ENCODE assay signal across 2 cellular contexts in the genomic region with DNA sequence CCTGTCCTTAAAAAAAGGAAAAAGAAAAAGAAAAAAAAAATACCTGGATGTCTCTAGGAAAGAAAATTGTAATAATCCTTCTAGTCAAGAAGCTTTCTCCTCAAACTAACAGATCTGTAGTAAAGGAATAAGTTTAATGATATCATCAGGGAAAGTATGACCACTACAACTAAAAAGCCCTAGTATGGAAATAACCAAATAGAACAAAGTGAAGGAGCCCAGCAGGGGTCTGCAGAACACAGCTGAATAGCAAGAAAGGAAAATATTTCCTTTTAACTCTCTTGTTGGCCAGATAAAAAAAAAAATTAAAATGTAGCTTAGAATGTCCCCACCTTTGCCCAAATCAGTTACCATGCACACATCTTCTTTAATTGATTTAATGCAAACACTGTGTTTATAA.
TF ChIP-seq lines count a peak whose summit lies in the region.

No MANE protein-coding gene starts in this region.

TF ChIP-seq in HCT116, 20 proteins besides CTCF, POLR2A, EP300 and RAD21:
- TF ChIP-seq CEBPB (IDR thresholded peaks at IDR 0.05; ENCODE audit: low read depth) (no peak), MAX (IDR thresholded peaks at IDR 0.05) (no peak), EZH2 (IDR thresholded peaks at IDR 0.05) (no peak), EZH2phosphoT487 (IDR thresholded peaks at IDR 0.05; ENCODE audit: borderline replicate concordance) (no peak), ELF1 (IDR thresholded peaks at IDR 0.05; ENCODE audit: borderline replicate concordance, low read depth) (no peak), ZBTB33 (IDR thresholded peaks at IDR 0.05; ENCODE audit: extremely low read depth, insufficient replicate concordance, low read length) (no peak)
- TF ChIP-seq, protein P1, sequence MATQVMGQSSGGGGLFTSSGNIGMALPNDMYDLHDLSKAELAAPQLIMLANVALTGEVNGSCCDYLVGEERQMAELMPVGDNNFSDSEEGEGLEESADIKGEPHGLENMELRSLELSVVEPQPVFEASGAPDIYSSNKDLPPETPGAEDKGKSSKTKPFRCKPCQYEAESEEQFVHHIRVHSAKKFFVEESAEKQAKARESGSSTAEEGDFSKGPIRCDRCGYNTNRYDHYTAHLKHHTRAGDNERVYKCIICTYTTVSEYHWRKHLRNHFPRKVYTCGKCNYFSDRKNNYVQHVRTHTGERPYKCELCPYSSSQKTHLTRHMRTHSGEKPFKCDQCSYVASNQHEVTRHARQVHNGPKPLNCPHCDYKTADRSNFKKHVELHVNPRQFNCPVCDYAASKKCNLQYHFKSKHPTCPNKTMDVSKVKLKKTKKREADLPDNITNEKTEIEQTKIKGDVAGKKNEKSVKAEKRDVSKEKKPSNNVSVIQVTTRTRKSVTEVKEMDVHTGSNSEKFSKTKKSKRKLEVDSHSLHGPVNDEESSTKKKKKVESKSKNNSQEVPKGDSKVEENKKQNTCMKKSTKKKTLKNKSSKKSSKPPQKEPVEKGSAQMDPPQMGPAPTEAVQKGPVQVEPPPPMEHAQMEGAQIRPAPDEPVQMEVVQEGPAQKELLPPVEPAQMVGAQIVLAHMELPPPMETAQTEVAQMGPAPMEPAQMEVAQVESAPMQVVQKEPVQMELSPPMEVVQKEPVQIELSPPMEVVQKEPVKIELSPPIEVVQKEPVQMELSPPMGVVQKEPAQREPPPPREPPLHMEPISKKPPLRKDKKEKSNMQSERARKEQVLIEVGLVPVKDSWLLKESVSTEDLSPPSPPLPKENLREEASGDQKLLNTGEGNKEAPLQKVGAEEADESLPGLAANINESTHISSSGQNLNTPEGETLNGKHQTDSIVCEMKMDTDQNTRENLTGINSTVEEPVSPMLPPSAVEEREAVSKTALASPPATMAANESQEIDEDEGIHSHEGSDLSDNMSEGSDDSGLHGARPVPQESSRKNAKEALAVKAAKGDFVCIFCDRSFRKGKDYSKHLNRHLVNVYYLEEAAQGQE (IDR thresholded peaks at IDR 0.05; ENCODE audit: low read depth), result no peak

TF ChIP-seq in GM23338, 12 proteins besides CTCF, POLR2A, EP300 and RAD21:
- TF ChIP-seq CREB1 (CRISPR knock-in tag; IDR thresholded peaks at IDR 0.05; ENCODE audit: low read depth) (no peak), POLR2AphosphoS5 (IDR thresholded peaks at IDR 0.05; ENCODE audit: low read depth) (no peak), EZH2 (IDR thresholded peaks at IDR 0.05; ENCODE audit: low read depth, unreplicated experiment) (no peak), ZNF114 (CRISPR knock-in tag; IDR thresholded peaks at IDR 0.05) (no peak), EZH2phosphoT487 (IDR thresholded peaks at IDR 0.05; ENCODE audit: unreplicated experiment) (no peak), ZNF331 (CRISPR knock-in tag; IDR thresholded peaks at IDR 0.05; ENCODE audit: low read depth) (no peak), STAT1 (IDR thresholded peaks at IDR 0.05; ENCODE audit: unreplicated experiment) (no peak), NANOG (IDR thresholded peaks at IDR 0.05; ENCODE audit: borderline replicate concordance) (no peak), JUNB (IDR thresholded peaks at IDR 0.05; ENCODE audit: unreplicated experiment) (no peak)
- TF ChIP-seq, protein P1 (IDR thresholded peaks at IDR 0.05; ENCODE audit: unreplicated experiment), result no peak
- TF ChIP-seq, protein P2, sequence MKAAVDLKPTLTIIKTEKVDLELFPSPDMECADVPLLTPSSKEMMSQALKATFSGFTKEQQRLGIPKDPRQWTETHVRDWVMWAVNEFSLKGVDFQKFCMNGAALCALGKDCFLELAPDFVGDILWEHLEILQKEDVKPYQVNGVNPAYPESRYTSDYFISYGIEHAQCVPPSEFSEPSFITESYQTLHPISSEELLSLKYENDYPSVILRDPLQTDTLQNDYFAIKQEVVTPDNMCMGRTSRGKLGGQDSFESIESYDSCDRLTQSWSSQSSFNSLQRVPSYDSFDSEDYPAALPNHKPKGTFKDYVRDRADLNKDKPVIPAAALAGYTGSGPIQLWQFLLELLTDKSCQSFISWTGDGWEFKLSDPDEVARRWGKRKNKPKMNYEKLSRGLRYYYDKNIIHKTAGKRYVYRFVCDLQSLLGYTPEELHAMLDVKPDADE (IDR thresholded peaks at IDR 0.05), result no peak
- TF ChIP-seq, protein P3, sequence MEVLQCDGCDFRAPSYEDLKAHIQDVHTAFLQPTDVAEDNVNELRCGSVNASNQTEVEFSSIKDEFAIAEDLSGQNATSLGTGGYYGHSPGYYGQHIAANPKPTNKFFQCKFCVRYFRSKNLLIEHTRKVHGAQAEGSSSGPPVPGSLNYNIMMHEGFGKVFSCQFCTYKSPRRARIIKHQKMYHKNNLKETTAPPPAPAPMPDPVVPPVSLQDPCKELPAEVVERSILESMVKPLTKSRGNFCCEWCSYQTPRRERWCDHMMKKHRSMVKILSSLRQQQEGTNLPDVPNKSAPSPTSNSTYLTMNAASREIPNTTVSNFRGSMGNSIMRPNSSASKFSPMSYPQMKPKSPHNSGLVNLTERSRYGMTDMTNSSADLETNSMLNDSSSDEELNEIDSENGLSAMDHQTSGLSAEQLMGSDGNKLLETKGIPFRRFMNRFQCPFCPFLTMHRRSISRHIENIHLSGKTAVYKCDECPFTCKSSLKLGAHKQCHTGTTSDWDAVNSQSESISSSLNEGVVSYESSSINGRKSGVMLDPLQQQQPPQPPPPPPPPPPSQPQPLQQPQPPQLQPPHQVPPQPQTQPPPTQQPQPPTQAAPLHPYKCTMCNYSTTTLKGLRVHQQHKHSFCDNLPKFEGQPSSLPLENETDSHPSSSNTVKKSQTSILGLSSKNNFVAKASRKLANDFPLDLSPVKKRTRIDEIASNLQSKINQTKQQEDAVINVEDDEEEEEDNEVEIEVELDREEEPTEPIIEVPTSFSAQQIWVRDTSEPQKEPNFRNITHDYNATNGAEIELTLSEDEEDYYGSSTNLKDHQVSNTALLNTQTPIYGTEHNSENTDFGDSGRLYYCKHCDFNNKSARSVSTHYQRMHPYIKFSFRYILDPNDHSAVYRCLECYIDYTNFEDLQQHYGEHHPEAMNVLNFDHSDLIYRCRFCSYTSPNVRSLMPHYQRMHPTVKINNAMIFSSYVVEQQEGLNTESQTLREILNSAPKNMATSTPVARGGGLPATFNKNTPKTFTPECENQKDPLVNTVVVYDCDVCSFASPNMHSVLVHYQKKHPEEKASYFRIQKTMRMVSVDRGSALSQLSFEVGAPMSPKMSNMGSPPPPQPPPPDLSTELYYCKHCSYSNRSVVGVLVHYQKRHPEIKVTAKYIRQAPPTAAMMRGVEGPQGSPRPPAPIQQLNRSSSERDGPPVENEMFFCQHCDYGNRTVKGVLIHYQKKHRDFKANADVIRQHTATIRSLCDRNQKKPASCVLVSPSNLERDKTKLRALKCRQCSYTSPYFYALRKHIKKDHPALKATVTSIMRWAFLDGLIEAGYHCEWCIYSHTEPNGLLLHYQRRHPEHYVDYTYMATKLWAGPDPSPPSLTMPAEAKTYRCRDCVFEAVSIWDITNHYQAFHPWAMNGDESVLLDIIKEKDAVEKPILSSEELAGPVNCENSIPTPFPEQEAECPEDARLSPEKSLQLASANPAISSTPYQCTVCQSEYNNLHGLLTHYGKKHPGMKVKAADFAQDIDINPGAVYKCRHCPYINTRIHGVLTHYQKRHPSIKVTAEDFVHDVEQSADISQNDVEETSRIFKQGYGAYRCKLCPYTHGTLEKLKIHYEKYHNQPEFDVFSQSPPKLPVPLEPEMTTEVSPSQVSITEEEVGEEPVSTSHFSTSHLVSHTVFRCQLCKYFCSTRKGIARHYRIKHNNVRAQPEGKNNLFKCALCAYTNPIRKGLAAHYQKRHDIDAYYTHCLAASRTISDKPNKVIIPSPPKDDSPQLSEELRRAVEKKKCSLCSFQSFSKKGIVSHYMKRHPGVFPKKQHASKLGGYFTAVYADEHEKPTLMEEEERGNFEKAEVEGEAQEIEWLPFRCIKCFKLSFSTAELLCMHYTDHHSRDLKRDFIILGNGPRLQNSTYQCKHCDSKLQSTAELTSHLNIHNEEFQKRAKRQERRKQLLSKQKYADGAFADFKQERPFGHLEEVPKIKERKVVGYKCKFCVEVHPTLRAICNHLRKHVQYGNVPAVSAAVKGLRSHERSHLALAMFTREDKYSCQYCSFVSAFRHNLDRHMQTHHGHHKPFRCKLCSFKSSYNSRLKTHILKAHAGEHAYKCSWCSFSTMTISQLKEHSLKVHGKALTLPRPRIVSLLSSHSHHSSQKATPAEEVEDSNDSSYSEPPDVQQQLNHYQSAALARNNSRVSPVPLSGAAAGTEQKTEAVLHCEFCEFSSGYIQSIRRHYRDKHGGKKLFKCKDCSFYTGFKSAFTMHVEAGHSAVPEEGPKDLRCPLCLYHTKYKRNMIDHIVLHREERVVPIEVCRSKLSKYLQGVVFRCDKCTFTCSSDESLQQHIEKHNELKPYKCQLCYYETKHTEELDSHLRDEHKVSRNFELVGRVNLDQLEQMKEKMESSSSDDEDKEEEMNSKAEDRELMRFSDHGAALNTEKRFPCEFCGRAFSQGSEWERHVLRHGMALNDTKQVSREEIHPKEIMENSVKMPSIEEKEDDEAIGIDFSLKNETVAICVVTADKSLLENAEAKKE (CRISPR knock-in tag; IDR thresholded peaks at IDR 0.05), result no peak
